Comparison of ENCODE assay signal across 16 cellular contexts in the genomic region with DNA sequence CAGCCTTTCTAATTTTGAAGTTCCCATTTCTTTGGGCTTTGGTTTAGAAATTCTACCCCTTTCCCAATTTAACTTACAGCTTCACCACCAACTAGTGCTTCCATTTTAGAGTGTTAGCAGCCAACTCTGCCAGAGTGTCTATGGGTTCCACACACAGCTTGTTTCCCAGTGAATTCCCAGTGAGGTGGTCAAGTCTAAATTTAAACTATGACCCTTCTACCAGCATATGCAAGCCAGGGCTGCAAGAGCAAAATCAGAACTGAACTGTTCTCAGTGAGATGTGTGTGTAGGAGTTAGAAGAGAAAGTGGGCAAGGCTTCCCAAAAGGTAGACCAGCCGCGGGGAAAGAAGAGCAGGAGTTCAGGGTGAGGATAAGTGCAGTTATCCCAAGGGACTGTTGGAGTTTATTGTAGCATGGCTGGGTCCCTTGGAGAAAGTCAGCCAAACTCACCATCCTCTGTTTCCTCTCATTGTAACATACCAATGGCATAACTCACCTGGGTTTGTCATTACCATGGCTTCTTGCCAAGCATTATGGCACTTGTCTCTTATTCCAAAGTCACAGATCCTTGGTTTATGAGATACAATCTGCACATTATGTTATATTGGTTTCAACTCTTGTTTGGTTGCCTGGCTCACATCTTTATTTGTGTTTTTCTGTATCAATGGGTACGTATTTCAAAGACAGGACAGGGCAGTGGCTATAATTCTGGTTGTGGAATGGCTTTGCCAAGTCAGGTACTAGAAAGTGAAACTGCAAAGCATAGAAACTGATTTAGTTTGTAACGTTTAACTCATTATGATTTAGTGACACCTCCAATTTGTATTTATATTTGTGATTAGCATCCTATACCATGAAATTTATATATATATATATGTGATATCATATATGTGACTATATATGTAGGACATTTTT.
A peak's percentile ranks its signal among the peaks of the same experiment; 100 is the strongest.
DNase-seq lines count a peak whose midpoint lies in the region; ATAC-seq, FAIRE-seq and TF ChIP-seq lines count a peak whose summit lies in the region.
"Had no signal": no experiment of that assay in that cellular context is flagged by ENCODE, and none has a peak within 500 bp of the region (broad histone marks: within the 10 kb centered on the region; RNA-seq: fewer than 3 reads in every experiment).

No MANE protein-coding gene starts in this region.

- no peaks in the 10 kb centered on the region for H4K20me1 ChIP-seq in HepG2 (ENCODE audit: insufficient read depth, low read length)

- intact Hi-C loops in HepG2 (cut with micrococcal nuclease; ENCODE audit: unreplicated experiment): no loop called here

- TF ChIP-seq CTCF in bronchial epithelial cell (IDR thresholded peaks at IDR 0.05; ENCODE audit: insufficient read depth, low read length, severe bottlenecking): no peak
- no peak for TF ChIP-seq CTCF in HepG2 (CRISPR knock-in tag; IDR thresholded peaks at IDR 0.05)

- no peaks in the 10 kb centered on the region for H3K9me3 ChIP-seq in HepG2 (ENCODE audit: low read length)
- H3K9me3 ChIP-seq: gastroesophageal sphincter, tibial artery had no signal

- BruUV-seq in HepG2 (replicated peaks; lab: Mats Ljungman, UMichigan): no TSS peak

- no peak for TF ChIP-seq RAD21 in HepG2 (CRISPR knock-in tag; IDR thresholded peaks at IDR 0.05)

- 0 out of 2 replicates have a peak overlapping the region, but pooled peaks have one; percentile 14 for H3K4me2 ChIP-seq in HepG2 (ENCODE audit: low read depth, low read length)

- no peak overlapping the region for H3K4me3 ChIP-seq in bronchial epithelial cell (ENCODE audit: low read depth, low read length)
- H3K4me3 ChIP-seq in HepG2 (replicated peaks in 1 of 3; ENCODE audit: insufficient read depth in 1 of 3, low read depth in 2 of 3, low read length in 3 of 3): no peak overlapping the region
- H3K4me3 ChIP-seq: gastroesophageal sphincter, SK-N-MC, tibial artery had no signal

- TF ChIP-seq EP300 in HepG2 (IDR thresholded peaks at IDR 0.05; ENCODE audit: low read depth in 2 of 2, low read length in 2 of 2): 0 out of 4 replicates have a peak, but pooled peaks of 1 of the 2 experiments have one; percentile 8
- no peak for TF ChIP-seq EP300 in HepG2 (CRISPR knock-in tag; IDR thresholded peaks at IDR 0.05; ENCODE audit: borderline replicate concordance)

- H3K27me3 ChIP-seq in bronchial epithelial cell (ENCODE audit: control insufficient read depth, insufficient read depth, low read length) (no peaks in the 10 kb centered on the region), HepG2 (ENCODE audit: control insufficient read depth in 1 of 2, insufficient read depth in 2 of 2, low read length in 2 of 2) (no peaks in the 10 kb centered on the region)
- H3K27me3 ChIP-seq: gastroesophageal sphincter, tibial artery had no signal

- peaks cover 56% of the 10 kb centered on the region for H3K4me1 ChIP-seq in HepG2 (ENCODE audit: insufficient read depth, low read length)
- H3K4me1 ChIP-seq: gastroesophageal sphincter had no signal

- peak; percentile 68 for DNase-seq in Caki2 (ENCODE audit: low read depth)
- DNase-seq in NCI-H1105 (lab: John Stamatoyannopoulos, UW): peak; percentile 26
- DNase-seq in bronchial epithelial cell (ENCODE audit: low read depth): peak; percentile 66
- DNase-seq in HepG2 (ENCODE audit: low spot score): peak; percentile 53
- DNase-seq in SIG-M5 treated with dmso at 0.1 percent for 504 hours (lab: John Stamatoyannopoulos, UW; ENCODE audit: unreplicated experiment): no peak
- no peak for DNase-seq in NCI-H187 treated with DMSO at 0.1 percent for 48 hours (lab: John Stamatoyannopoulos, UW)
- no peak for DNase-seq in Kasumi-1 (lab: John Stamatoyannopoulos, UW)
- DNase-seq: activated CD4-positive, alpha-beta T cell treated with anti-CD3 and anti-CD28 coated beads, Interleukin-2, amount 10 ng/mL, durations not matched to agents 7 days and 5 days; activated effector memory CD4-positive, alpha-beta T cell treated with anti-CD3 and anti-CD28 coated beads, Interleukin-2, amount 50 U/mL, for 16 hours; KBM-7; NCI-H446 treated with DMSO at 0.1 percent for 48 hours; retina; tibial artery had no signal

- peak overlapping the region; percentile 50 for H3K27ac ChIP-seq in HepG2 (ENCODE audit: extremely low read length, insufficient read depth, low read length)
- H3K27ac ChIP-seq: gastroesophageal sphincter, SK-N-MC, tibial artery had no signal

- H3K36me3 ChIP-seq in bronchial epithelial cell (ENCODE audit: control insufficient read depth, insufficient read depth, low read length) (no peaks in the 10 kb centered on the region), HepG2 (replicated peaks in 1 of 2; ENCODE audit: control insufficient read depth in 1 of 2, insufficient read depth in 2 of 2, low read length in 2 of 2) (no peaks in the 10 kb centered on the region)
- H3K36me3 ChIP-seq: gastroesophageal sphincter, tibial artery had no signal

- no peak for FAIRE-seq in bronchial epithelial cell (lab: Jason Lieb, UNC)
- no peak for FAIRE-seq in HepG2 (lab: Jason Lieb, UNC)

- TF ChIP-seq POLR2A in HepG2 (IDR thresholded peaks at IDR 0.05; ENCODE audit: insufficient read depth in 1 of 2, low read depth in 2 of 2, low read length in 2 of 2): no peak

- H2AFZ ChIP-seq in HepG2 (ENCODE audit: low read length): no peak overlapping the region

- ATAC-seq in HepG2: peak; percentile 38
- ATAC-seq in GM18868 (IDR thresholded peaks at IDR 0.05; ENCODE audit: unreplicated experiment): no peak
- ATAC-seq: gastroesophageal sphincter had no signal

- 83% methylated on average over 4 of the region's 4 CpGs for WGBS in HepG2 (ENCODE audit: low lambda C conversion rate)

- no peak overlapping the region for H3K9ac ChIP-seq in HepG2 (ENCODE audit: insufficient read depth, low read depth, low read length)

- CTCF ChIA-PET in HepG2 (lab: Yijun Ruan, JAX; ENCODE audit: low intra/inter-chr PET ratio, low total read pairs): no interaction called here

- H3K79me2 ChIP-seq in HepG2 (ENCODE audit: insufficient read depth, low read length): peaks cover 28% of the 10 kb centered on the region

- in situ Hi-C loops in Caki2 (cut with HindIII; ENCODE audit: low pct_unique_long_range_greater_than_20kb, low sequenced_read_pairs) (no loop called here), HepG2 (cut with HindIII; ENCODE audit: extremely low pct_ligation_motif_present, low pct_unique_long_range_greater_than_20kb) (no loop called here)

- POLR2A ChIA-PET in HepG2 (lab: Yijun Ruan, JAX): interaction anchor here (1.5 kb wide), 1 partner anchor 11 kb away, joined by 3 read pairs; no protein-coding TSS in a partner anchor

TF ChIP-seq in HepG2, 621 proteins besides CTCF, POLR2A, EP300 and RAD21:
- 0 out of 2 replicates have a peak, but pooled peaks have one; percentile 11 for TF ChIP-seq FOSL1 (CRISPR knock-in tag; IDR thresholded peaks at IDR 0.05; ENCODE audit: borderline replicate concordance)
- TF ChIP-seq ZNF629 (CRISPR knock-in tag; conservative IDR thresholded peaks at IDR 0.05): 0 out of 2 replicates have a peak, but pooled peaks have one; percentile 32
- no peak for TF ChIP-seq ZNF205 (CRISPR knock-in tag; IDR thresholded peaks at IDR 0.05)
- no peak for TF ChIP-seq ZNF780A (CRISPR knock-in tag; IDR thresholded peaks at IDR 0.05)
- TF ChIP-seq TBL1XR1 (IDR thresholded peaks at IDR 0.05; ENCODE audit: borderline replicate concordance, low read length, partially characterized antibody): no peak
- 0 out of 2 replicates have a peak, but pooled peaks have one; percentile 25 for TF ChIP-seq CCDC6 (CRISPR knock-in tag; IDR thresholded peaks at IDR 0.05)
- peak; percentile 77 for TF ChIP-seq FOSL2 (CRISPR knock-in tag; IDR thresholded peaks at IDR 0.05)
- TF ChIP-seq, protein P1, sequence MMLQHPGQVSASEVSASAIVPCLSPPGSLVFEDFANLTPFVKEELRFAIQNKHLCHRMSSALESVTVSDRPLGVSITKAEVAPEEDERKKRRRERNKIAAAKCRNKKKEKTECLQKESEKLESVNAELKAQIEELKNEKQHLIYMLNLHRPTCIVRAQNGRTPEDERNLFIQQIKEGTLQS (CRISPR knock-in tag; IDR thresholded peaks at IDR 0.05): 0 out of 2 replicates have a peak, but pooled peaks have one; percentile 13
- no peak for TF ChIP-seq THAP11 (CRISPR knock-in tag; IDR thresholded peaks at IDR 0.05)
- TF ChIP-seq ZNF546 (CRISPR knock-in tag; conservative IDR thresholded peaks at IDR 0.05): no peak
- TF ChIP-seq NR3C1 (CRISPR knock-in tag; IDR thresholded peaks at IDR 0.05): no peak
- no peak for TF ChIP-seq MTA1 (CRISPR knock-in tag; IDR thresholded peaks at IDR 0.05; ENCODE audit: borderline replicate concordance)
TF ChIP-seq in HepG2: peak in this region for 5.

Comparison
In these comparisons a context has a peak if more than half of its experiments do, and no peak if none do; other contexts are left out.
1. DNase-seq: peak in Caki2 (single experiment), NCI-H1105 (single experiment), bronchial epithelial cell (single experiment) and HepG2 (single experiment); none in SIG-M5 treated with dmso at 0.1 percent for 504 hours (single experiment), NCI-H187 treated with DMSO at 0.1 percent for 48 hours (single experiment) and Kasumi-1 (0 of 2).